Comparison of ENCODE assay signal across 23 cellular contexts in genomic region chr3:64222501-64222900, GRCh38. TPM values are rescaled to one million over a fixed set of nuclear protein-coding genes. Genes with fewer than 3 reads are reported as not detected.
A peak's percentile ranks its signal among the peaks of the same experiment; 100 is the strongest.
DNase-seq lines count a peak whose midpoint lies in the region; ATAC-seq and TF ChIP-seq lines count a peak whose summit lies in the region.
"Had no signal": no experiment of that assay in that cellular context is flagged by ENCODE, and none has a peak within 500 bp of the region (broad histone marks: within the 10 kb centered on the region; RNA-seq: fewer than 3 reads in every experiment).

No MANE protein-coding gene starts in this region.

- peaks cover 5% of the 10 kb centered on the region for H3K27me3 Mint-ChIP-seq in glutamatergic neuron (ENCODE audit: unreplicated experiment)
- no peaks in the 10 kb centered on the region for H3K27me3 Mint-ChIP-seq in stimulated activated memory B cell treated with anti-CD40 and anti-IgM and Interleukin-4, amounts not matched to agents 10 μg/mL and 1 μg/mL and 100 μg/mL, for 72 hours

- peaks cover 94% of the 10 kb centered on the region for H3K79me2 ChIP-seq in ACC112 (ENCODE audit: control insufficient read depth, insufficient read depth, low read length, unreplicated experiment)

- no peak for TF ChIP-seq CTCF in glutamatergic neuron (IDR thresholded peaks at IDR 0.05; ENCODE audit: partially characterized antibody, unreplicated experiment)

- DNase-seq in RPMI7951 (ENCODE audit: low read depth), result peak; percentile 44
- DNase-seq in glutamatergic neuron, result no peak
- DNase-seq in NCI-H2196 treated with DMSO at 0.1 percent for 48 hours (lab: John Stamatoyannopoulos, UW; ENCODE audit: unreplicated experiment), result no peak
- DNase-seq: activated CD4-positive, alpha-beta T cell treated with anti-CD3 and anti-CD28 coated beads, Interleukin-2, amount 10 ng/mL, durations not matched to agents 7 days and 5 days; activated CD8-positive, alpha-beta memory T cell treated with anti-CD3 and anti-CD28 coated beads, Interleukin-2, amount 50 U/mL, for 48 hours; activated gamma-delta T cell; amniotic stem cell; CD4-positive, alpha-beta memory T cell; effector memory CD8-positive, alpha-beta T cell; hippocampal formation; kidney glomerular epithelial cell; midbrain; NCI-H1694 treated with DMSO at 0.1 percent for 48 hours; NCI-H345; stimulated activated CD8-positive, alpha-beta memory T cell treated with anti-CD3 and anti-CD28 coated beads, Interleukin-4, amount 100 ng/mL, for 48 hours; SW 1271 had no signal

- no peaks in the 10 kb centered on the region for H3K36me3 Mint-ChIP-seq in glutamatergic neuron (ENCODE audit: unreplicated experiment)
- H3K36me3 Mint-ChIP-seq in stimulated activated memory B cell treated with anti-CD40 and anti-IgM and Interleukin-4, amounts not matched to agents 10 μg/mL and 1 μg/mL and 100 μg/mL, for 72 hours, result no peaks in the 10 kb centered on the region
- H3K36me3 Mint-ChIP-seq: CD4-positive, alpha-beta memory T cell had no signal

- peak overlapping the region; percentile 92 for H3K4me3 Mint-ChIP-seq in glutamatergic neuron (ENCODE audit: unreplicated experiment)
- no peak overlapping the region for H3K4me3 Mint-ChIP-seq in stimulated activated memory B cell treated with anti-CD40 and anti-IgM and Interleukin-4, amounts not matched to agents 10 μg/mL and 1 μg/mL and 100 μg/mL, for 72 hours
- H3K4me3 Mint-ChIP-seq: activated CD4-positive, alpha-beta T cell treated with anti-CD3 and anti-CD28 coated beads, Interleukin-2, amount 10 ng/mL, durations not matched to agents 7 days and 5 days; CD4-positive, alpha-beta memory T cell; effector memory CD8-positive, alpha-beta T cell had no signal

- H3K27ac Mint-ChIP-seq in glutamatergic neuron (ENCODE audit: unreplicated experiment), result peak overlapping the region; percentile 81
- no peak overlapping the region for H3K27ac Mint-ChIP-seq in stimulated activated memory B cell treated with anti-CD40 and anti-IgM and Interleukin-4, amounts not matched to agents 10 μg/mL and 1 μg/mL and 100 μg/mL, for 72 hours
- H3K27ac Mint-ChIP-seq: activated CD4-positive, alpha-beta T cell treated with anti-CD3 and anti-CD28 coated beads, Interleukin-2, amount 10 ng/mL, durations not matched to agents 7 days and 5 days; CD4-positive, alpha-beta memory T cell; effector memory CD8-positive, alpha-beta T cell had no signal

- no peak overlapping the region for H2AFZ ChIP-seq in ACC112 (ENCODE audit: low read length, unreplicated experiment)

- H3K4me3 ChIP-seq in ACC112 (ENCODE audit: low read depth, low read length) (peak overlapping the region; percentile 75), rectal smooth muscle tissue (ENCODE audit: low read length) (no peak overlapping the region)
- H3K4me3 ChIP-seq: smooth muscle cell had no signal

- ATAC-seq in GM18873 (IDR thresholded peaks at IDR 0.05; ENCODE audit: low FRiP score, unreplicated experiment) (no peak), HG03175 (IDR thresholded peaks at IDR 0.05; ENCODE audit: unreplicated experiment) (no peak)
- no peak for ATAC-seq in stimulated activated memory B cell treated with anti-CD40 and anti-IgM and Interleukin-4, amounts not matched to agents 10 μg/mL and 1 μg/mL and 100 μg/mL, for 72 hours
- ATAC-seq: effector memory CD8-positive, alpha-beta T cell had no signal

- 0 out of 2 replicates have a peak overlapping the region, but pooled peaks have one; percentile 82 for H3K27ac ChIP-seq in ACC112 (ENCODE audit: low read depth, low read length)
- peak overlapping the region; percentile 39 for H3K27ac ChIP-seq in rectal smooth muscle tissue (ENCODE audit: low read depth, low read length)

- H3K4me1 ChIP-seq in ACC112 (ENCODE audit: control insufficient read depth, insufficient read depth, low read length, unreplicated experiment) (peaks cover 72% of the 10 kb centered on the region), rectal smooth muscle tissue (ENCODE audit: control insufficient read depth, insufficient read depth, low read length) (peaks cover 71% of the 10 kb centered on the region)

- H3K9me3 Mint-ChIP-seq in glutamatergic neuron (ENCODE audit: unreplicated experiment), result peaks cover 2% of the 10 kb centered on the region
- H3K9me3 Mint-ChIP-seq in stimulated activated memory B cell treated with anti-CD40 and anti-IgM and Interleukin-4, amounts not matched to agents 10 μg/mL and 1 μg/mL and 100 μg/mL, for 72 hours, result no peaks in the 10 kb centered on the region
- H3K9me3 Mint-ChIP-seq: activated CD4-positive, alpha-beta T cell treated with anti-CD3 and anti-CD28 coated beads, Interleukin-2, amount 10 ng/mL, durations not matched to agents 7 days and 5 days; effector memory CD8-positive, alpha-beta T cell had no signal

- no peak overlapping the region for H3K9ac ChIP-seq in rectal smooth muscle tissue (ENCODE audit: low read length)

- no peaks in the 10 kb centered on the region for H3K36me3 ChIP-seq in ACC112 (ENCODE audit: insufficient read depth, low read length)
- no peaks in the 10 kb centered on the region for H3K36me3 ChIP-seq in rectal smooth muscle tissue (ENCODE audit: control insufficient read depth, insufficient read depth, low read length)
- H3K36me3 ChIP-seq: thoracic aorta had no signal

- H3K4me1 Mint-ChIP-seq in glutamatergic neuron (ENCODE audit: low read depth, unreplicated experiment), result peaks cover 69% of the 10 kb centered on the region
- peaks cover 33% of the 10 kb centered on the region for H3K4me1 Mint-ChIP-seq in stimulated activated memory B cell treated with anti-CD40 and anti-IgM and Interleukin-4, amounts not matched to agents 10 μg/mL and 1 μg/mL and 100 μg/mL, for 72 hours
- H3K4me1 Mint-ChIP-seq: activated CD4-positive, alpha-beta T cell treated with anti-CD3 and anti-CD28 coated beads, Interleukin-2, amount 10 ng/mL, durations not matched to agents 7 days and 5 days had no signal

- H3K27me3 ChIP-seq in ACC112 (ENCODE audit: insufficient read depth, low read length), result no peaks in the 10 kb centered on the region
- H3K27me3 ChIP-seq in rectal smooth muscle tissue (ENCODE audit: control insufficient read depth, insufficient read depth, low read length), result no peaks in the 10 kb centered on the region

RNA-seq across cellular contexts. Expression of gene PRICKLE2, which starts 2.8 kb away (rescaled TPM):
- total RNA-seq in RPMI7951 (2014; rRNA removed; shearing (Covaris generic)), result 9.8 and 15.0 TPM in 2 replicates
- 18.9 TPM for total RNA-seq in glutamatergic neuron (ENCODE audit: unreplicated experiment)
- total RNA-seq: activated CD4-positive, alpha-beta T cell treated with anti-CD3 and anti-CD28 coated beads, Interleukin-2, amount 10 ng/mL, durations not matched to agents 7 days and 5 days; CD4-positive, alpha-beta memory T cell had no signal
